Comparison of ENCODE assay signal across 10 cellular contexts in genomic region chr17:73210002-73210678, GRCh38. TPM values are rescaled to one million over a fixed set of nuclear protein-coding genes. Genes with fewer than 3 reads are reported as not detected.
DNase-seq lines count a peak whose midpoint lies in the region; ATAC-seq and TF ChIP-seq lines count a peak whose summit lies in the region.
"Had no signal": no experiment of that assay in that cellular context is flagged by ENCODE, and none has a peak within 500 bp of the region (broad histone marks: within the 10 kb centered on the region; RNA-seq: fewer than 3 reads in every experiment).

No MANE protein-coding gene starts in this region.

- H3K4me3 Mint-ChIP-seq in CD8-positive, alpha-beta T cell, result no peak overlapping the region

- no peaks in the 10 kb centered on the region for H3K9me3 ChIP-seq in CD8-positive, alpha-beta T cell (ENCODE audit: low read length)

- CTCF ChIA-PET in CD8-positive, alpha-beta T cell (lab: Charles Lee), result interaction anchor here (1.8 kb wide), 1 partner anchor 159 kb away, joined by 5 read pairs; no protein-coding TSS in a partner anchor

- no peaks in the 10 kb centered on the region for H3K9me3 Mint-ChIP-seq in CD8-positive, alpha-beta T cell

- 0 out of 2 replicates have a peak overlapping the region, but pooled peaks have one; percentile 2 for H3K27ac ChIP-seq in 22Rv1
- H3K27ac ChIP-seq in CD8-positive, alpha-beta T cell (ENCODE audit: low read depth, low read length), result no peak overlapping the region

- no peaks in the 10 kb centered on the region for H3K27me3 ChIP-seq in CD8-positive, alpha-beta T cell (ENCODE audit: insufficient read depth, low read length)

- peaks cover 31% of the 10 kb centered on the region for H3K4me1 Mint-ChIP-seq in CD8-positive, alpha-beta T cell (ENCODE audit: low read depth)

- H3K36me3 Mint-ChIP-seq in CD8-positive, alpha-beta T cell, result peaks cover 69% of the 10 kb centered on the region

- H3K4me1 ChIP-seq in CD8-positive, alpha-beta T cell (ENCODE audit: insufficient read depth, low read length), result peaks cover 20% of the 10 kb centered on the region

- TF ChIP-seq CTCF in 22Rv1 (IDR thresholded peaks at IDR 0.05) (no peak; the same call in 1 of the 2 replicates), epithelial cell of esophagus (IDR thresholded peaks at IDR 0.05; ENCODE audit: insufficient read depth, low read depth, low read length, missing control alignments) (peak; percentile 46)
- no peak for TF ChIP-seq CTCF in CD8-positive, alpha-beta T cell (IDR thresholded peaks at IDR 0.05)

- H3K4me3 ChIP-seq in CD8-positive, alpha-beta T cell (ENCODE audit: low read depth, low read length), result no peak overlapping the region
- H3K4me3 ChIP-seq in epithelial cell of esophagus (ENCODE audit: low read length), result no peak overlapping the region
- H3K4me3 ChIP-seq: skin epidermis had no signal

- intact Hi-C loops in CD8-positive, alpha-beta T cell (cut with DNase I, micrococcal nuclease), result loop anchor here in 1 of 2 experiments (2.0 kb wide), 1 partner anchor 17 kb away; the partner anchor contains the start of gene COG1

- H3K27ac Mint-ChIP-seq in CD8-positive, alpha-beta T cell, result peak overlapping the region; percentile 55

- peaks cover 40% of the 10 kb centered on the region for H3K36me3 ChIP-seq in CD8-positive, alpha-beta T cell (ENCODE audit: insufficient read depth, low read length)

- POLR2A ChIA-PET in CD8-positive, alpha-beta T cell (lab: Charles Lee), result interaction anchor here (0.7 to 1.2 kb wide), 2 partner anchors 21 to 22 kb away, joined by 3 to 4 read pairs; a partner anchor contains a TSS

- DNase-seq in CD8-positive, alpha-beta T cell, result no peak
- DNase-seq in RKO (ENCODE audit: low spot score) (peak; percentile 32), epithelial cell of esophagus (ENCODE audit: low read depth) (peak; percentile 13), NCI-H2196 (lab: John Stamatoyannopoulos, UW; ENCODE audit: unreplicated experiment) (no peak)
- no peak for DNase-seq in stimulated activated CD4-positive, alpha-beta T cell treated with anti-CD3 and anti-CD28 coated beads, Interleukin-4, amount 100 ng/mL, for 4 hours

- no peaks in the 10 kb centered on the region for H3K27me3 Mint-ChIP-seq in CD8-positive, alpha-beta T cell (ENCODE audit: low read depth)

- ATAC-seq in CD8-positive, alpha-beta T cell, result peak; percentile 18
- ATAC-seq in HG03108 (IDR thresholded peaks at IDR 0.05; ENCODE audit: unreplicated experiment), result no peak
- ATAC-seq in GM18498 (IDR thresholded peaks at IDR 0.05; ENCODE audit: unreplicated experiment), result no peak

RNA-seq across cellular contexts. Expression of gene COG1, which starts 17.3 kb away (rescaled TPM):
- total RNA-seq in CD8-positive, alpha-beta T cell, result 10 to 100 TPM; 91.3 to 95.6 TPM

RNA-seq across cellular contexts. Expression of gene SSTR2, which starts 45.3 kb away (rescaled TPM):
- total RNA-seq in CD8-positive, alpha-beta T cell, result not detected

RNA-seq across cellular contexts. Expression of gene CPSF4L, which starts 51.5 kb away (rescaled TPM):
- not detected for total RNA-seq in CD8-positive, alpha-beta T cell
- total RNA-seq: temporal lobe had no signal

Comparison
In these comparisons a context has a peak if more than half of its experiments do, and no peak if none do; other contexts are left out.
1. DNase-seq: peak in RKO (single experiment) and epithelial cell of esophagus (single experiment); none in CD8-positive, alpha-beta T cell (0 of 7), NCI-H2196 (single experiment) and stimulated activated CD4-positive, alpha-beta T cell treated with anti-CD3 and anti-CD28 coated beads, Interleukin-4, amount 100 ng/mL, for 4 hours (0 of 2).